Comparison of ENCODE assay signal across 9 cellular contexts in the genomic region with DNA sequence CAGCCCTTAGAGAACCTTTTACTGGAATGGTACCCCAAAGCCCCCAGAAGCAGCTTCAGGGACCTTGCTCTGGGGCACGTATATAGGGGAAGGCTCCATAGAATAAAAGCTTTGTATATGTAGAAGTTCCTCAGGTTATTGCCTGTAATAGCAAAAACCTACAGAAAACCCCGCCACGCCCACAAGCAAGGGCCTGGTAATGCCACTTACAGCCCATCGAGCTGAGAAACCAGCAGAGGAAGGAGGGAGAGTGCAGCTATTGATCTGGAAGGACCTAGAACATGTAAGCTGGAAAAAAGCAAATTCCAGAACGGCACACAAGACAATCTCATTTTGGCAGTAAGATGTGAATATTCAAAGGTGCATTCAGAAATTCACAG. TPM values are rescaled to one million over a fixed set of nuclear protein-coding genes. Genes with fewer than 3 reads are reported as not detected.
DNase-seq lines count a peak whose midpoint lies in the region; ATAC-seq and TF ChIP-seq lines count a peak whose summit lies in the region.
"Had no signal": no experiment of that assay in that cellular context is flagged by ENCODE, and none has a peak within 500 bp of the region (broad histone marks: within the 10 kb centered on the region; RNA-seq: fewer than 3 reads in every experiment).

No MANE protein-coding gene starts in this region.

- no peak for ATAC-seq in GM21528 (IDR thresholded peaks at IDR 0.05; ENCODE audit: low FRiP score, unreplicated experiment)
- ATAC-seq in GM18868 (IDR thresholded peaks at IDR 0.05; ENCODE audit: unreplicated experiment), result no peak

- no peaks in the 10 kb centered on the region for H3K27me3 ChIP-seq in sigmoid colon

- 37 to 80% methylated on average over 5 of the region's 5 CpGs for WGBS in sigmoid colon, 2 donors

- no peak for TF ChIP-seq EP300 in sigmoid colon (IDR thresholded peaks at IDR 0.05)

- TF ChIP-seq POLR2A in sigmoid colon (IDR thresholded peaks at IDR 0.05), result no peak

- TF ChIP-seq CTCF in glutamatergic neuron (IDR thresholded peaks at IDR 0.05; ENCODE audit: partially characterized antibody, unreplicated experiment) (no peak), sigmoid colon (IDR thresholded peaks at IDR 0.05) (no peak)

- intact Hi-C loops in sigmoid colon (cut with DNase I), result loop anchor here (1.0 to 5.0 kb wide), 3 partner anchors 17 to 143 kb away; no protein-coding TSS in a partner anchor

- peak overlapping the region; percentile 89 for H3K27ac Mint-ChIP-seq in glutamatergic neuron (ENCODE audit: unreplicated experiment)
- H3K27ac Mint-ChIP-seq: activated T-helper 1 cell treated with anti-CD3 and anti-CD28 coated beads, Interleukin-12 subunit alpha, Interleukin-12 subunit beta, Interleukin-2, Interleukin-4 antibody, amounts not matched to agents 30 ng/mL and 10 ng/mL and 1 ng/mL, durations not matched to agents 14 hours and 24 hours and 36 hours had no signal

- H3K27ac ChIP-seq in sigmoid colon, result peak overlapping the region; percentile 92 to 97 (median 94)

- no peaks in the 10 kb centered on the region for H3K27me3 Mint-ChIP-seq in glutamatergic neuron (ENCODE audit: unreplicated experiment)

- H3K4me3 ChIP-seq in sigmoid colon, result no peak overlapping the region

- H3K36me3 Mint-ChIP-seq in glutamatergic neuron (ENCODE audit: unreplicated experiment), result no peaks in the 10 kb centered on the region

- peak overlapping the region; percentile 70 for H3K4me3 Mint-ChIP-seq in glutamatergic neuron (ENCODE audit: unreplicated experiment)
- H3K4me3 Mint-ChIP-seq: activated T-helper 1 cell treated with anti-CD3 and anti-CD28 coated beads, Interleukin-12 subunit alpha, Interleukin-12 subunit beta, Interleukin-2, Interleukin-4 antibody, amounts not matched to agents 30 ng/mL and 10 ng/mL and 1 ng/mL, durations not matched to agents 14 hours and 24 hours and 36 hours had no signal

- H3K4me1 Mint-ChIP-seq in glutamatergic neuron (ENCODE audit: low read depth, unreplicated experiment), result peaks cover 11% of the 10 kb centered on the region

- H3K4me1 ChIP-seq in sigmoid colon, result peaks cover 0 to 79% (median 70%) of the 10 kb centered on the region in 4 donors

- DNase-seq in DMS79 treated with DMSO at 0.1 percent for 48 hours (lab: John Stamatoyannopoulos, UW), result peak; percentile 73
- peak; percentile 3 for DNase-seq in NCI-H69 (lab: John Stamatoyannopoulos, UW)
- peak; percentile 30 for DNase-seq in glutamatergic neuron
- no peak for DNase-seq in sigmoid colon
- DNase-seq in D341Med (ENCODE audit: low spot score), result no peak
- no peak for DNase-seq in middle frontal gyrus (ENCODE audit: extremely low spot score, low spot score)

- H3K36me3 ChIP-seq in sigmoid colon, result peaks cover 0 to 8% (median 6%) of the 10 kb centered on the region in 4 donors

- no peaks in the 10 kb centered on the region for H3K9me3 ChIP-seq in sigmoid colon

- peaks cover 3% of the 10 kb centered on the region for H3K9me3 Mint-ChIP-seq in glutamatergic neuron (ENCODE audit: unreplicated experiment)
- H3K9me3 Mint-ChIP-seq: activated T-helper 1 cell treated with anti-CD3 and anti-CD28 coated beads, Interleukin-12 subunit alpha, Interleukin-12 subunit beta, Interleukin-2, Interleukin-4 antibody, amounts not matched to agents 30 ng/mL and 10 ng/mL and 1 ng/mL, durations not matched to agents 14 hours and 24 hours and 36 hours had no signal

RNA-seq across cellular contexts. Expression of a gene that starts 15.8 kb away (rescaled TPM):
- total RNA-seq in glutamatergic neuron (ENCODE audit: unreplicated experiment) (23.8 TPM), sigmoid colon (10 to 100 TPM; 32.3 to 54.6 (median 41.8) TPM)
- 10 to 100 TPM; 25.2 to 36.3 (median 25.3) TPM for polyA plus RNA-seq in sigmoid colon

RNA-seq across cellular contexts. Expression of a gene that starts 31.9 kb away (rescaled TPM):
- not detected for total RNA-seq in glutamatergic neuron (ENCODE audit: unreplicated experiment)
- total RNA-seq in sigmoid colon, result 1 to 10 TPM in 1 of 4 donors, under 1 TPM in 3; 0.49 to 1.6 (median 0.77) TPM
- polyA plus RNA-seq in sigmoid colon, result under 1 TPM; under 0.01 to 0.60 (median under 0.01) TPM

Comparison
In these comparisons a context has a peak if more than half of its experiments do, and no peak if none do; other contexts are left out.
1. DNase-seq: peak in DMS79 treated with DMSO at 0.1 percent for 48 hours (single experiment), NCI-H69 (single experiment) and glutamatergic neuron (single experiment); none in sigmoid colon (single experiment), D341Med (single experiment) and middle frontal gyrus (single experiment).